Comparison of ENCODE assay signal across 14 cellular contexts in genomic region chr4:138487217-138487616, GRCh38.
DNase-seq lines count a peak whose midpoint lies in the region; TF ChIP-seq lines count a peak whose summit lies in the region.
"Had no signal": no experiment of that assay in that cellular context is flagged by ENCODE, and none has a peak within 500 bp of the region (broad histone marks: within the 10 kb centered on the region; RNA-seq: fewer than 3 reads in every experiment).

No MANE protein-coding gene starts in this region.

- H3K4me1 ChIP-seq in neuron (ENCODE audit: insufficient read depth, low read length) (peaks cover 6% of the 10 kb centered on the region), prostate gland (replicated peaks) (no peaks in the 10 kb centered on the region)

- TF ChIP-seq CTCF in prostate gland (IDR thresholded peaks at IDR 0.05), result no peak

- H3K27me3 ChIP-seq in neuron (ENCODE audit: insufficient read depth, low read length) (no peaks in the 10 kb centered on the region), prostate gland (replicated peaks; ENCODE audit: insufficient read depth) (no peaks in the 10 kb centered on the region)

- DNase-seq in NCI-H146 (lab: John Stamatoyannopoulos, UW), result peak; percentile 12
- DNase-seq in NCI-H69 (lab: John Stamatoyannopoulos, UW), result peak; percentile 32
- no peak for DNase-seq in superior temporal gyrus (ENCODE audit: extremely low spot score)
- no peak for DNase-seq in caudate nucleus (lab: John Stamatoyannopoulos, UW)
- DNase-seq in prostate gland (ENCODE audit: low spot score), result no peak
- DNase-seq: C1 segment of cervical spinal cord; Calu3; CD4-positive, alpha-beta memory T cell; COR-L47; DND-41; GOT3; H7; HCEC 1CT had no signal

- TF ChIP-seq POLR2A in prostate gland (IDR thresholded peaks at IDR 0.05), result no peak

- H2AFZ ChIP-seq in neuron (ENCODE audit: low read depth, low read length), result peak overlapping the region; percentile 14

- WGBS in prostate gland, result 45% methylated on average over 2 of the region's 2 CpGs

- H3K4me3 ChIP-seq in neuron (ENCODE audit: low read length) (no peak overlapping the region), prostate gland (no peak overlapping the region)

- H3K27ac ChIP-seq in caudate nucleus (ENCODE audit: low read depth, low read length) (no peak overlapping the region), prostate gland (no peak overlapping the region)

- intact Hi-C loops in prostate gland (cut with DNase I), result no loop called here

- H3K36me3 ChIP-seq in neuron (ENCODE audit: insufficient read depth, low read length) (no peaks in the 10 kb centered on the region), prostate gland (no peaks in the 10 kb centered on the region)

- H3K9me3 ChIP-seq in neuron (ENCODE audit: low read length) (no peaks in the 10 kb centered on the region), prostate gland (no peaks in the 10 kb centered on the region)

Comparison
In these comparisons a context has a peak if more than half of its experiments do, and no peak if none do; other contexts are left out.
1. DNase-seq: peak in NCI-H146 (single experiment) and NCI-H69 (single experiment); none in superior temporal gyrus (single experiment), caudate nucleus (0 of 61) and prostate gland (single experiment).